Comparison of ENCODE assay signal across 21 cellular contexts in the genomic region with DNA sequence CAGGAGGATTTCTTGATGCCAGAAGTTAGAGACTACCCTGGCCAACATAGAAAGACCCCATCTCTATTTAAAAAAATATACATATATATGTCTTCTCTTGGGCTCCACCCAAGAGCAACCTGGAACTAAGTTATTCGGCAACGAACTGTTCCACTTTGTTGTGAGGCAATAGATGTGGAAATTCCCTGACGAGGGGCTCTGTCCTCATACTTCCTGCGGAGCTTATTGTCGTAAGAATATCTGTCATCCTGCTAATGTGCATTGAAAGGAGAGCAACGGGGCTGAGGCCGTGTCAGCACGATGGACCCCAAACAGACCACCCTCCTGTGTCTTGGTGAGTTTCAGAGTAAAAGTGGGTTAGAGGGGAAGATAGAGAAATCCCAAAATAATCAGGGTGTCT. TPM values are rescaled to one million over a fixed set of nuclear protein-coding genes. Genes with fewer than 3 reads are reported as not detected.
"Had no signal": no experiment of that assay in that cellular context is flagged by ENCODE, and none has a peak within 500 bp of the region (broad histone marks: within the 10 kb centered on the region; RNA-seq: fewer than 3 reads in every experiment).

A gene (plus strand): TSS at position 246 of the 400 bp plus-strand sequence. CDS start 55 bp downstream, at position 301.

- ATAC-seq: left colon; natural killer cell treated with Interleukin-12 subunit alpha and Interleukin-12 subunit beta and Interleukin-15 and Interleukin-18, amount 100 ng/mL, for 72 hours; right lobe of liver had no signal

- DNase-seq: activated CD4-positive, alpha-beta memory T cell treated with anti-CD3 and anti-CD28 coated beads, Interleukin-2, amount 10 ng/mL, durations not matched to agents 7 days and 5 days; activated CD4-positive, alpha-beta T cell treated with anti-CD3 and anti-CD28 coated beads for 4 hours; activated naive CD4-positive, alpha-beta T cell treated with anti-CD3 and anti-CD28 coated beads, Interleukin-2, amount 10 ng/mL, durations not matched to agents 7 days and 5 days; activated T-cell treated with anti-CD3 and anti-CD28 coated beads, Interleukin-2, amount 50 U/mL, for 24 hours; endodermal cell; left colon; right lobe of liver; stomach; T-helper 1 cell; T1000; testis; WERI-Rb-1 had no signal

RNA-seq across cellular contexts. Expression of the gene that starts here (rescaled TPM):
- total RNA-seq: activated CD4-positive, alpha-beta memory T cell treated with anti-CD3 and anti-CD28 coated beads, Interleukin-2, amount 10 ng/mL, durations not matched to agents 7 days and 5 days; astrocyte; bronchial epithelial cell; chondrocyte; endodermal cell; epithelial cell of proximal tubule; left colon; mammary epithelial cell; natural killer cell treated with Interleukin-12 subunit alpha and Interleukin-12 subunit beta and Interleukin-15 and Interleukin-18, amount 100 ng/mL, for 72 hours; progenitor cell of endocrine pancreas; smooth muscle cell; testis; urinary bladder had no signal
